Comparison of ENCODE assay signal across 15 cellular contexts in genomic region chr4:100430441-100430840, GRCh38.
"Had no signal": no experiment of that assay in that cellular context is flagged by ENCODE, and none has a peak within 500 bp of the region (broad histone marks: within the 10 kb centered on the region; RNA-seq: fewer than 3 reads in every experiment).

No MANE protein-coding gene starts in this region.

- ATAC-seq: natural killer cell treated with Interleukin-12 subunit alpha and Interleukin-12 subunit beta and Interleukin-15 and Interleukin-18, amount 100 ng/mL, for 72 hours; stimulated activated memory B cell treated with anti-CD40 and anti-IgM and Interleukin-4, amounts not matched to agents 10 μg/mL and 1 μg/mL and 100 μg/mL, for 72 hours; WTC11 had no signal

- DNase-seq: activated CD4-positive, alpha-beta memory T cell treated with anti-CD3 and anti-CD28 coated beads, Interleukin-2, amount 10 ng/mL, durations not matched to agents 7 days and 5 days; activated CD4-positive, alpha-beta T cell treated with anti-CD3 and anti-CD28 coated beads for 4 hours; activated naive CD4-positive, alpha-beta T cell treated with anti-CD3 and anti-CD28 coated beads, Interleukin-2, amount 10 ng/mL, durations not matched to agents 7 days and 5 days; activated T-cell treated with anti-CD3 and anti-CD28 coated beads, Interleukin-2, amount 50 U/mL, for 24 hours; esophagus squamous epithelium; hippocampal formation; kidney; left ventricle myocardium inferior; mesenchymal stem cell; stimulated activated CD4-positive, alpha-beta T cell treated with anti-CD3 and anti-CD28 coated beads, Interleukin-12 subunit alpha, Interleukin-12 subunit beta, amount 100 ng/mL, for 4 hours; stimulated activated CD4-positive, alpha-beta T cell treated with anti-CD3 and anti-CD28 coated beads, Interleukin-2, amount 100 ng/mL, for 24 hours; thyroid gland had no signal
